ENCODE assay signal across 26 cellular contexts in genomic region chr4:186617921-186618320, GRCh38.
"Had no signal": no experiment of that assay in that cellular context is flagged by ENCODE, and none has a peak within 500 bp of the region (broad histone marks: within the 10 kb centered on the region; RNA-seq: fewer than 3 reads in every experiment).

No MANE protein-coding gene starts in this region.

- FAIRE-seq: keratinocyte, small intestine, TTC549, urothelium cell line had no signal

- H3K27ac Mint-ChIP-seq: activated naive CD8-positive, alpha-beta T cell treated with anti-CD3 and anti-CD28 coated beads for 36 hours; nephron progenitor cell; stimulated activated effector memory CD8-positive, alpha-beta T cell treated with anti-CD3 and anti-CD28 coated beads, Interleukin-12 subunit alpha, Interleukin-12 subunit beta, amount 100 ng/mL, for 72 hours; T-helper 2 cell treated with Interferon-gamma antibody and Interleukin-4, amounts not matched to agents 5 μg/mL and 100 μg/mL, for 36 hours had no signal

- H3K4me3 Mint-ChIP-seq: activated naive CD8-positive, alpha-beta T cell treated with anti-CD3 and anti-CD28 coated beads for 36 hours; activated T-cell treated with anti-CD3 and anti-CD28 coated beads, Interleukin-2, amount 50 U/mL, for 4 hours; nephron progenitor cell; stimulated activated effector memory CD8-positive, alpha-beta T cell treated with anti-CD3 and anti-CD28 coated beads, Interleukin-12 subunit alpha, Interleukin-12 subunit beta, amount 100 ng/mL, for 72 hours; stimulated activated naive CD8-positive, alpha-beta T cell treated with anti-CD3 and anti-CD28 coated beads, Interleukin-15, amount 100 ng/mL, for 72 hours; T-helper 2 cell treated with Interferon-gamma antibody and Interleukin-4, amounts not matched to agents 5 μg/mL and 100 μg/mL, for 36 hours had no signal

- H3K27ac ChIP-seq: coronary artery, esophagus squamous epithelium, foreskin keratinocyte, transverse colon had no signal

- H3K4me1 Mint-ChIP-seq: activated naive CD8-positive, alpha-beta T cell treated with anti-CD3 and anti-CD28 coated beads for 36 hours; stimulated activated effector memory CD8-positive, alpha-beta T cell treated with anti-CD3 and anti-CD28 coated beads, Interleukin-12 subunit alpha, Interleukin-12 subunit beta, amount 100 ng/mL, for 72 hours; stimulated activated naive CD8-positive, alpha-beta T cell treated with anti-CD3 and anti-CD28 coated beads, Interleukin-15, amount 100 ng/mL, for 72 hours had no signal

- H3K9me3 ChIP-seq: esophagus squamous epithelium, mucosa of descending colon, transverse colon had no signal

- ATAC-seq: activated T-cell treated with anti-CD3 and anti-CD28 coated beads, Interleukin-2, amount 50 U/mL, for 4 hours; foreskin keratinocyte; left colon; mucosa of descending colon; sciatic nerve; stimulated activated effector memory CD8-positive, alpha-beta T cell treated with anti-CD3 and anti-CD28 coated beads, Interleukin-12 subunit alpha, Interleukin-12 subunit beta, amount 100 ng/mL, for 72 hours; stimulated activated naive CD8-positive, alpha-beta T cell treated with anti-CD3 and anti-CD28 coated beads, Interleukin-15, amount 100 ng/mL, for 72 hours had no signal

- H3K36me3 Mint-ChIP-seq: stimulated activated effector memory CD8-positive, alpha-beta T cell treated with anti-CD3 and anti-CD28 coated beads, Interleukin-12 subunit alpha, Interleukin-12 subunit beta, amount 100 ng/mL, for 72 hours had no signal

- H3K27me3 ChIP-seq: esophagus squamous epithelium, foreskin keratinocyte, transverse colon had no signal

- DNase-seq: activated CD4-positive, alpha-beta T cell treated with anti-CD3 and anti-CD28 coated beads for 1 hour; activated CD8-positive, alpha-beta memory T cell treated with anti-CD3 and anti-CD28 coated beads for 24 hours; activated CD8-positive, alpha-beta memory T cell treated with anti-CD3 and anti-CD28 coated beads, Interleukin-2, amount 50 U/mL, for 4 hours; activated naive CD4-positive, alpha-beta T cell treated with Interleukin-2 at 50 U/mL for 16 hours; activated naive CD8-positive, alpha-beta T cell treated with anti-CD3 and anti-CD28 coated beads for 36 hours; activated T-cell treated with anti-CD3 and anti-CD28 coated beads, Interleukin-2, amount 50 U/mL, for 4 hours; cerebellar nuclear complex; esophagus squamous epithelium; foreskin keratinocyte; left colon; mesenchymal stem cell; mucosa of descending colon; nephron progenitor cell; nucleus accumbens; posterior cingulate gyrus; small intestine; stimulated activated CD4-positive, alpha-beta T cell treated with anti-CD3 and anti-CD28 coated beads, Interleukin-2, amount 100 ng/mL, for 24 hours; stimulated activated naive CD8-positive, alpha-beta T cell treated with anti-CD3 and anti-CD28 coated beads, Interleukin-15, amount 100 ng/mL, for 72 hours; transverse colon had no signal

- H3K4me1 ChIP-seq: esophagus squamous epithelium, foreskin keratinocyte, transverse colon had no signal

- H3K4me3 ChIP-seq: coronary artery, esophagus squamous epithelium, mucosa of descending colon, transverse colon had no signal
